ENCODE assay signal across 21 cellular contexts in the genomic region with DNA sequence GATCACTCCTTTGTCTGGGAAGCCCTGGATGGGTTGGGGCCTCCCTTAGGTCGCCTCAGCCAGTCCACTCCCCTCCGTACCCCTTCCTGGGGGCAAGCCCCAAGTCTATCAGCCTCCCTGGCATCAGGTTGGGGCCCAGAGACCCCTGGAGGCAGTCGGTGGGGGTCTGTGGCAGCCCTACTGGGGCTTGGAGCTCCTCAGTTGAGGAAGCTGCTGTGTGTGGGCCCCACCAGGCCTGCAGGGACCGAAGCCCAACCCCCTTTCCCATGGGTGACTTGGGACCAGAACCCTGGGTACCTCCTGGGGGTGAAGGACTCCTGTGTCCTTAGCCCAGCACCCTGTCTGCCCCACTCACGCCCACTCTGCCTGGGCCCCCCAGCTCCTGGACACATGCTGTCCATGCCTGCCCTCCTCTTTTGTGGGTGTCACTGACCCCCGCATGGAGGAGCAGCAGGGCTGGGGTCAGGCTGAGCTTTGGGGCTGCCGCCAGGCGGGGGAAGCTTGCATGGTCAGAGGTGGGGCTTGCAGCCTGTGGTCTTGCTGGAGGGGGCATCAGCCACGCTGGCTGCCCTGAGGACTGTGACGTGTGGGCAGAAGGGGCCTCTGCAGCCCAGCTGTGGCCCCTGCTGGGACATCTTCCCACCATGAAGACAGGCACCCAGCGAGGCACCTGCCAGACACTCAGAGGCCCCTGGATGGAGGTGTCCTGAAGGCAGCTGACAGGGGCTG. TPM values are rescaled to one million over a fixed set of nuclear protein-coding genes. Genes with fewer than 3 reads are reported as not detected.
A peak's percentile ranks its signal among the peaks of the same experiment; 100 is the strongest.
DNase-seq lines count a peak whose midpoint lies in the region; ATAC-seq and TF ChIP-seq lines count a peak whose summit lies in the region.
"Had no signal": no experiment of that assay in that cellular context is flagged by ENCODE, and none has a peak within 500 bp of the region (broad histone marks: within the 10 kb centered on the region; RNA-seq: fewer than 3 reads in every experiment).

No MANE protein-coding gene starts in this region.

- ATAC-seq in HG03521 (IDR thresholded peaks at IDR 0.05; ENCODE audit: unreplicated experiment): no peak
- no peak for ATAC-seq in GM18861 (IDR thresholded peaks at IDR 0.05; ENCODE audit: unreplicated experiment)
- ATAC-seq: activated CD8-positive, alpha-beta T cell treated with anti-CD3 and anti-CD28 coated beads, Interleukin-2, amount 10 ng/mL, durations not matched to agents 7 days and 5 days; activated T-cell treated with anti-CD3 and anti-CD28 coated beads, Interleukin-2, amount 50 U/mL, for 4 hours; left ventricle myocardium superior had no signal

- no peaks in the 10 kb centered on the region for H3K27me3 ChIP-seq in WERI-Rb-1 (ENCODE audit: insufficient read depth, low read depth, severe bottlenecking)
- no peaks in the 10 kb centered on the region for H3K27me3 ChIP-seq in mesenchymal stem cell (ENCODE audit: control insufficient read depth in 1 of 2, insufficient read depth in 1 of 2, low read length in 2 of 2)
- H3K27me3 ChIP-seq: ascending aorta, esophagus squamous epithelium, testis had no signal

- H3K4me1 ChIP-seq in ES-I3 (ENCODE audit: insufficient read depth, low read length) (peaks cover 21% of the 10 kb centered on the region), mesenchymal stem cell (ENCODE audit: control insufficient read depth, insufficient read depth, low read depth, low read length) (peaks cover 66% of the 10 kb centered on the region)

- H3K18ac ChIP-seq in mesenchymal stem cell (ENCODE audit: low read depth in 1 of 2, low read length in 2 of 2): no peak overlapping the region

- DNase-seq in WERI-Rb-1 (no peak), mesenchymal stem cell (no peak), SIG-M5 treated with dmso at 0.1 percent for 504 hours (lab: John Stamatoyannopoulos, UW; ENCODE audit: unreplicated experiment) (no peak)
- DNase-seq: activated CD8-positive, alpha-beta T cell treated with anti-CD3 and anti-CD28 coated beads, Interleukin-2, amount 10 ng/mL, durations not matched to agents 7 days and 5 days; activated naive CD4-positive, alpha-beta T cell treated with anti-CD3 and anti-CD28 coated beads, Interleukin-2, amount 50 U/mL, for 16 hours; activated T-cell treated with anti-CD3 and anti-CD28 coated beads, Interleukin-2, amount 50 U/mL, for 4 hours; C1 segment of cervical spinal cord; effector CD8-positive, alpha-beta T cell; esophagus squamous epithelium; left ventricle myocardium superior; NCI-H187 treated with DMSO at 0.1 percent for 48 hours; NCI-H2227 treated with DMSO at 0.1 percent for 48 hours; Peyer's patch; stimulated activated CD4-positive, alpha-beta T cell treated with anti-CD3 and anti-CD28 coated beads, Interleukin-15, amount 100 ng/mL, for 24 hours; T-helper 9 cell; testis had no signal

- H4K91ac ChIP-seq in mesenchymal stem cell (ENCODE audit: low read length): no peak overlapping the region

- H3K27ac ChIP-seq in WERI-Rb-1 (peak overlapping the region; percentile 82), mesenchymal stem cell (ENCODE audit: low read length, poor library complexity, severe bottlenecking) (peak overlapping the region; percentile 93)
- H3K27ac ChIP-seq: ascending aorta, esophagus squamous epithelium, Peyer's patch, testis had no signal

- no peak overlapping the region for H2BK120ac ChIP-seq in mesenchymal stem cell (ENCODE audit: low read depth, low read length)

- no peaks in the 10 kb centered on the region for H3K9me3 ChIP-seq in ES-I3 (ENCODE audit: control insufficient read depth, insufficient read depth, low read length)
- no peaks in the 10 kb centered on the region for H3K9me3 ChIP-seq in WERI-Rb-1 (ENCODE audit: severe bottlenecking)
- H3K9me3 ChIP-seq in mesenchymal stem cell (ENCODE audit: control insufficient read depth, low read length): no peaks in the 10 kb centered on the region
- H3K9me3 ChIP-seq: ascending aorta, esophagus squamous epithelium, HAP-1, Peyer's patch, testis had no signal

- TF ChIP-seq CTCF in WERI-Rb-1 (IDR thresholded peaks at IDR 0.05; ENCODE audit: low read depth, low read length): no peak

- H3K9ac ChIP-seq in ES-I3 (ENCODE audit: low read depth, low read length): peak overlapping the region; percentile 21; the same call in 1 of the 2 replicates
- H3K9ac ChIP-seq in mesenchymal stem cell (ENCODE audit: low read length): no peak overlapping the region

- WGBS in mesenchymal stem cell: 88% methylated on average over 11 of the region's 11 CpGs

- no peak overlapping the region; the same call in 1 of the 2 replicates for H3K4me3 ChIP-seq in WERI-Rb-1 (ENCODE audit: low read depth, low read length)
- H3K4me3 ChIP-seq in mesenchymal stem cell (ENCODE audit: insufficient read depth in 1 of 2, low read depth in 1 of 2, low read length in 2 of 2): no peak overlapping the region
- H3K4me3 ChIP-seq: ascending aorta, esophagus squamous epithelium, HAP-1, Peyer's patch, testis had no signal

- H2AK5ac ChIP-seq in mesenchymal stem cell (ENCODE audit: low read length, severe bottlenecking): peak overlapping the region; percentile 99

- H2AFZ ChIP-seq in mesenchymal stem cell (ENCODE audit: low read depth, low read length): no peak overlapping the region

- H3K14ac ChIP-seq in mesenchymal stem cell (ENCODE audit: low read length in 2 of 2): no peak overlapping the region

- peak overlapping the region; percentile 98 for H2BK5ac ChIP-seq in mesenchymal stem cell (ENCODE audit: low read depth, low read length, poor library complexity, severe bottlenecking)

- no peaks in the 10 kb centered on the region for H3K36me3 ChIP-seq in ES-I3 (ENCODE audit: insufficient read depth, low read length)
- peaks cover 22% of the 10 kb centered on the region for H3K36me3 ChIP-seq in WERI-Rb-1
- peaks cover 46 to 62% of the 10 kb centered on the region in 2 experiments for H3K36me3 ChIP-seq in mesenchymal stem cell (ENCODE audit: control insufficient read depth in 1 of 2, insufficient read depth in 2 of 2, low read depth in 1 of 2, low read length in 2 of 2)
- H3K36me3 ChIP-seq: Peyer's patch had no signal

- no peak overlapping the region for H2BK15ac ChIP-seq in mesenchymal stem cell (ENCODE audit: low read depth, poor library complexity, severe bottlenecking)

- H3K79me1 ChIP-seq in mesenchymal stem cell (replicated peaks; ENCODE audit: low read length, poor library complexity, severe bottlenecking): peaks cover 17% of the 10 kb centered on the region

- peak overlapping the region in 1 of 2 experiments; percentile 60 for H3K23ac ChIP-seq in mesenchymal stem cell (ENCODE audit: low read length in 2 of 2)

- H2BK12ac ChIP-seq in mesenchymal stem cell (ENCODE audit: low read length in 2 of 2): peak overlapping the region in 1 of 2 experiments; percentile 29

- H4K8ac ChIP-seq in mesenchymal stem cell (ENCODE audit: low read length): no peak overlapping the region

- no peak overlapping the region for H3K4me2 ChIP-seq in mesenchymal stem cell (ENCODE audit: low read length, poor library complexity, severe bottlenecking)

- H3K4ac ChIP-seq in mesenchymal stem cell (ENCODE audit: low read depth in 1 of 2, low read length in 2 of 2): no peak overlapping the region

RNA-seq across cellular contexts. Expression of gene TSPAN4, which starts 20.9 kb away (rescaled TPM):
- polyA plus RNA-seq in mesenchymal stem cell (2013, experiment 1 of 2): 121 TPM
- polyA plus RNA-seq in mesenchymal stem cell (2013, experiment 2 of 2): 117 TPM

RNA-seq across cellular contexts. Expression of gene POLR2L, which starts 21.2 kb away (rescaled TPM):
- polyA plus RNA-seq in mesenchymal stem cell (2013, experiment 1 of 2): 439 TPM
- polyA plus RNA-seq in mesenchymal stem cell (2013, experiment 2 of 2): 458 TPM

RNA-seq across cellular contexts. Expression of gene CD151, which starts 30.8 kb away (rescaled TPM):
- 315 TPM for polyA plus RNA-seq in mesenchymal stem cell (2013, experiment 1 of 2)
- polyA plus RNA-seq in mesenchymal stem cell (2013, experiment 2 of 2): 301 TPM

RNA-seq across cellular contexts. Expression of gene CRACR2B, which starts 35.8 kb away (rescaled TPM):
- 0.58 TPM for polyA plus RNA-seq in mesenchymal stem cell (2013, experiment 1 of 2)
- 0.34 TPM for polyA plus RNA-seq in mesenchymal stem cell (2013, experiment 2 of 2)

RNA-seq across cellular contexts. Expression of gene PNPLA2, which starts 44.8 kb away (rescaled TPM):
- polyA plus RNA-seq in mesenchymal stem cell (2013, experiment 1 of 2): 30.6 TPM
- polyA plus RNA-seq in mesenchymal stem cell (2013, experiment 2 of 2): 30.0 TPM
